Comparison of ENCODE assay signal across 16 cellular contexts in genomic region chr16:57977418-57978069, GRCh38. TPM values are rescaled to one million over a fixed set of nuclear protein-coding genes. Genes with fewer than 3 reads are reported as not detected.
DNase-seq lines count a peak whose midpoint lies in the region; ATAC-seq and TF ChIP-seq lines count a peak whose summit lies in the region.
"Had no signal": no experiment of that assay in that cellular context is flagged by ENCODE, and none has a peak within 500 bp of the region (broad histone marks: within the 10 kb centered on the region; RNA-seq: fewer than 3 reads in every experiment).

No MANE protein-coding gene starts in this region.

- no peaks in the 10 kb centered on the region for H3K36me3 ChIP-seq in RWPE2 (ENCODE audit: low read depth)
- H3K36me3 ChIP-seq: esophagus muscularis mucosa, right lobe of liver, transverse colon had no signal

- no peak overlapping the region for H3K4me3 ChIP-seq in RWPE2 (ENCODE audit: severe bottlenecking)
- H3K4me3 ChIP-seq: esophagus muscularis mucosa, right lobe of liver, transverse colon had no signal

- no peaks in the 10 kb centered on the region for H3K4me1 Mint-ChIP-seq in stimulated activated naive CD8-positive, alpha-beta T cell treated with anti-CD3 and anti-CD28 coated beads, Interleukin-15, Interleukin-2, amounts not matched to agents 100 ng/mL and 50 ng/mL, for 24 hours (ENCODE audit: low read depth)
- H3K4me1 Mint-ChIP-seq in activated naive CD4-positive, alpha-beta T cell treated with anti-CD3 and anti-CD28 coated beads for 36 hours (ENCODE audit: low read depth), result no peaks in the 10 kb centered on the region

- no peak for DNase-seq in stimulated activated naive CD8-positive, alpha-beta T cell treated with anti-CD3 and anti-CD28 coated beads, Interleukin-15, Interleukin-2, amounts not matched to agents 100 U/mL and 50 U/mL, for 24 hours
- DNase-seq in RWPE2 (ENCODE audit: low spot score), result no peak
- no peak for DNase-seq in foreskin keratinocyte
- DNase-seq in activated naive CD4-positive, alpha-beta T cell treated with anti-CD3 and anti-CD28 coated beads for 36 hours, result no peak
- no peak for DNase-seq in COLO829 (ENCODE audit: low spot score)
- DNase-seq in hypothalamus (lab: John Stamatoyannopoulos, UW), result no peak
- DNase-seq: activated gamma-delta T cell treated with Interleukin-2 at 50 U/mL for 16 hours, NCI-H1092, NCI-H2171, transverse colon had no signal

- H3K36me3 Mint-ChIP-seq in stimulated activated naive CD8-positive, alpha-beta T cell treated with anti-CD3 and anti-CD28 coated beads, Interleukin-15, Interleukin-2, amounts not matched to agents 100 ng/mL and 50 ng/mL, for 24 hours (ENCODE audit: low read depth), result no peaks in the 10 kb centered on the region
- no peaks in the 10 kb centered on the region for H3K36me3 Mint-ChIP-seq in activated naive CD4-positive, alpha-beta T cell treated with anti-CD3 and anti-CD28 coated beads for 36 hours (ENCODE audit: low read depth)

- TF ChIP-seq CTCF in RWPE2 (IDR thresholded peaks at IDR 0.05; ENCODE audit: poor library complexity, severe bottlenecking), result no peak
- peak; percentile 28 for TF ChIP-seq CTCF in foreskin keratinocyte (conservative IDR thresholded peaks at IDR 0.05)

- H3K27ac ChIP-seq in RWPE2 (ENCODE audit: poor library complexity, severe bottlenecking), result no peak overlapping the region
- no peak overlapping the region for H3K27ac ChIP-seq in foreskin keratinocyte
- H3K27ac ChIP-seq: right lobe of liver, transverse colon had no signal

- peak overlapping the region; percentile 24 for H3K27ac Mint-ChIP-seq in stimulated activated naive CD8-positive, alpha-beta T cell treated with anti-CD3 and anti-CD28 coated beads, Interleukin-15, Interleukin-2, amounts not matched to agents 100 ng/mL and 50 ng/mL, for 24 hours
- H3K27ac Mint-ChIP-seq in activated naive CD4-positive, alpha-beta T cell treated with anti-CD3 and anti-CD28 coated beads for 36 hours, result no peak overlapping the region

- CTCF ChIA-PET in activated naive CD4-positive, alpha-beta T cell treated with anti-CD3 and anti-CD28 coated beads for 36 hours (lab: Charles Lee), result interaction anchor here (0.6 to 0.9 kb wide), 2 partner anchors 22 to 70 kb away, joined by 4 to 5 read pairs; no protein-coding TSS in a partner anchor

- H3K27me3 ChIP-seq in RWPE2 (ENCODE audit: insufficient read depth, poor library complexity, severe bottlenecking) (no peaks in the 10 kb centered on the region), foreskin keratinocyte (no peaks in the 10 kb centered on the region)
- H3K27me3 ChIP-seq: esophagus muscularis mucosa, right lobe of liver, transverse colon had no signal

- H3K9me3 Mint-ChIP-seq in stimulated activated naive CD8-positive, alpha-beta T cell treated with anti-CD3 and anti-CD28 coated beads, Interleukin-15, Interleukin-2, amounts not matched to agents 100 ng/mL and 50 ng/mL, for 24 hours, result no peaks in the 10 kb centered on the region
- no peaks in the 10 kb centered on the region for H3K9me3 Mint-ChIP-seq in activated naive CD4-positive, alpha-beta T cell treated with anti-CD3 and anti-CD28 coated beads for 36 hours
- H3K9me3 Mint-ChIP-seq: neural crest cell had no signal

- intact Hi-C loops in activated naive CD4-positive, alpha-beta T cell treated with anti-CD3 and anti-CD28 coated beads for 36 hours (cut with micrococcal nuclease), result no loop called here

- no peak overlapping the region for H3K4me3 Mint-ChIP-seq in stimulated activated naive CD8-positive, alpha-beta T cell treated with anti-CD3 and anti-CD28 coated beads, Interleukin-15, Interleukin-2, amounts not matched to agents 100 ng/mL and 50 ng/mL, for 24 hours
- no peak overlapping the region for H3K4me3 Mint-ChIP-seq in activated naive CD4-positive, alpha-beta T cell treated with anti-CD3 and anti-CD28 coated beads for 36 hours
- H3K4me3 Mint-ChIP-seq: neural crest cell had no signal

- H3K4me1 ChIP-seq in RWPE2 (ENCODE audit: insufficient read depth, poor library complexity, severe bottlenecking) (no peaks in the 10 kb centered on the region), foreskin keratinocyte (peaks cover 5% of the 10 kb centered on the region)
- H3K4me1 ChIP-seq: right lobe of liver, transverse colon had no signal

- ATAC-seq in stimulated activated naive CD8-positive, alpha-beta T cell treated with anti-CD3 and anti-CD28 coated beads, Interleukin-15, Interleukin-2, amounts not matched to agents 100 U/mL and 50 U/mL, for 24 hours, result no peak
- ATAC-seq in RWPE2 (ENCODE audit: low read depth) (0 out of 3 replicates have a peak, but pooled peaks have one; percentile 37), foreskin keratinocyte (no peak), GM18867 (IDR thresholded peaks at IDR 0.05; ENCODE audit: unreplicated experiment) (no peak)

- peaks cover 4% of the 10 kb centered on the region for H3K27me3 Mint-ChIP-seq in stimulated activated naive CD8-positive, alpha-beta T cell treated with anti-CD3 and anti-CD28 coated beads, Interleukin-15, Interleukin-2, amounts not matched to agents 100 ng/mL and 50 ng/mL, for 24 hours
- no peaks in the 10 kb centered on the region for H3K27me3 Mint-ChIP-seq in activated naive CD4-positive, alpha-beta T cell treated with anti-CD3 and anti-CD28 coated beads for 36 hours (ENCODE audit: low read depth)

- no peaks in the 10 kb centered on the region for H3K9me3 ChIP-seq in RWPE2 (ENCODE audit: severe bottlenecking)
- H3K9me3 ChIP-seq: esophagus muscularis mucosa, right lobe of liver, transverse colon had no signal

RNA-seq across cellular contexts. Expression of gene CNGB1, which starts 6.6 kb away (rescaled TPM):
- total RNA-seq in foreskin keratinocyte, result 0.14 and 0.25 TPM in 2 replicates
- 0.08 and 0.10 TPM in 2 replicates for polyA plus RNA-seq in foreskin keratinocyte
- total RNA-seq in activated naive CD4-positive, alpha-beta T cell treated with anti-CD3 and anti-CD28 coated beads for 36 hours, result not detected
- total RNA-seq: astrocyte, right lobe of liver had no signal

RNA-seq across cellular contexts. Expression of gene ZNF319, which starts 22.9 kb away (rescaled TPM):
- total RNA-seq in foreskin keratinocyte, result 4.9 and 6.1 TPM in 2 replicates
- 3.4 and 3.5 TPM in 2 replicates for polyA plus RNA-seq in foreskin keratinocyte
- total RNA-seq in activated naive CD4-positive, alpha-beta T cell treated with anti-CD3 and anti-CD28 coated beads for 36 hours, result 1 to 10 TPM; 4.2 to 5.4 TPM

RNA-seq across cellular contexts. Expression of gene USB1, which starts 23.7 kb away (rescaled TPM):
- total RNA-seq in foreskin keratinocyte, result 44.8 and 46.9 TPM in 2 replicates
- 54.4 and 60.5 TPM in 2 replicates for polyA plus RNA-seq in foreskin keratinocyte
- 10 to 100 TPM; 30.6 to 32.3 TPM for total RNA-seq in activated naive CD4-positive, alpha-beta T cell treated with anti-CD3 and anti-CD28 coated beads for 36 hours

RNA-seq across cellular contexts. Expression of gene MMP15, which starts 48.0 kb away (rescaled TPM):
- 7.7 and 8.4 TPM in 2 replicates for total RNA-seq in foreskin keratinocyte
- 7.3 and 7.4 TPM in 2 replicates for polyA plus RNA-seq in foreskin keratinocyte
- total RNA-seq in activated naive CD4-positive, alpha-beta T cell treated with anti-CD3 and anti-CD28 coated beads for 36 hours, result under 1 TPM; 0.12 to 0.24 TPM
